Comparison of ENCODE assay signal across 10 cellular contexts in the genomic region with DNA sequence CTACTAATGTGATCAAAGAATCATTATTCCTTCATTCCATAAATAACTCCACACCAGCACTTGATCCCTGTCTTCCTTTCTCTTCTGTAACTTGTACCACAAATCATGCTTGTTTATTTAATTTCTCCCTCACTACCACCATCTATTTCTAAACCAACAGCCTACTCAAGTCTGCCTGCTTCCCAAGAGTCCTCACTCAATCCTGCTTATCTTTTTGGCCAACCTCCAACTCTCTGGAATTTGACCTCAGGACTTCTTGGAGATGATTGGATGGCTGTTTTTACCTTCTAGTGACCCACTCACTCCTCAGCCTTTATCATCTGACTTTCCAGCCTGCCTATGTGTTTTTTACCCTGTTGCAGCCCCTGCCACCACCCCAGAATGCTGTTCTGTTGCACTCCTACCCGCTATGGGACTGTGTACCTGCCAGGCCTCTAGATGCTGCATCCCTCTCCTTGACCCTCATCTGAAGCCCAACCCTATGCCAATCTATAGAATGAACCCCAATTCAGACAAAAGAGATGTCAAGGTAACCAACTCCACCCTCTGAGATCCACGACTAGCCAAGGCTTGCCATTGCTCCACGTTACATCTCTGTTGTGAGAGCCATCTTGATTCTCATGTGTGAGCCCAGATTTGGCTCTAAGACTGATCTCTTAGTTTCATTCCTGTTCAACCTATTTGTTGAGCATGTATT.
DNase-seq lines count a peak whose midpoint lies in the region; ATAC-seq and TF ChIP-seq lines count a peak whose summit lies in the region.
"Had no signal": no experiment of that assay in that cellular context is flagged by ENCODE, and none has a peak within 500 bp of the region (broad histone marks: within the 10 kb centered on the region; RNA-seq: fewer than 3 reads in every experiment).

No MANE protein-coding gene starts in this region.

- peak overlapping the region; percentile 30 for H3K27ac ChIP-seq in colonic mucosa
- peak overlapping the region in 2 of 3 donors; percentile 23 to 26 for H3K27ac ChIP-seq in thyroid gland

- TF ChIP-seq CTCF in colonic mucosa (IDR thresholded peaks at IDR 0.05), result no peak
- TF ChIP-seq CTCF in thyroid gland (IDR thresholded peaks at IDR 0.05), result no peak

- DNase-seq in NCI-H226 (peak; percentile 96), colonic mucosa (peak; percentile 69), kidney tubule cell (ENCODE audit: low spot score) (peak; percentile 85), thyroid gland (no peak)
- no peak for DNase-seq in activated CD4-positive, alpha-beta T cell treated with anti-CD3 and anti-CD28 coated beads for 4 hours
- DNase-seq: NCI-H187 treated with DMSO at 0.1 percent for 48 hours had no signal

- H3K4me1 ChIP-seq in colonic mucosa, result no peaks in the 10 kb centered on the region
- peaks cover 0 to 16% of the 10 kb centered on the region in 2 donors for H3K4me1 ChIP-seq in thyroid gland

- no peak overlapping the region for H3K9ac ChIP-seq in colonic mucosa (ENCODE audit: low read depth in 2 of 2, low read length in 2 of 2)

- ATAC-seq in GM18517 (IDR thresholded peaks at IDR 0.05; ENCODE audit: unreplicated experiment), result no peak
- no peak for ATAC-seq in HG03097 (IDR thresholded peaks at IDR 0.05; ENCODE audit: low FRiP score, unreplicated experiment)
- ATAC-seq: GM23338, SK-N-SH treated with all-trans-retinoic acid at 6 μM for 48 hours had no signal

- TF ChIP-seq POLR2A in thyroid gland (IDR thresholded peaks at IDR 0.05), result no peak

- intact Hi-C loops in colonic mucosa (cut with DNase I) (no loop called here), thyroid gland (cut with DNase I) (loop anchor here (5.0 kb wide), 1 partner anchor 130 kb away; no protein-coding TSS in a partner anchor)

- H3K4me3 ChIP-seq in colonic mucosa, result no peak overlapping the region
- H3K4me3 ChIP-seq in thyroid gland (replicated peaks in 1 of 3), result no peak overlapping the region
- H3K4me3 ChIP-seq: GM23338 had no signal

- H3K36me3 ChIP-seq in colonic mucosa, result no peaks in the 10 kb centered on the region
- H3K36me3 ChIP-seq in thyroid gland, result no peaks in the 10 kb centered on the region

- H3K27me3 ChIP-seq in colonic mucosa (no peaks in the 10 kb centered on the region), thyroid gland (no peaks in the 10 kb centered on the region)

- H3K9me3 ChIP-seq in colonic mucosa (no peaks in the 10 kb centered on the region), thyroid gland (no peaks in the 10 kb centered on the region)

- WGBS in thyroid gland, 2 donors, result 85 to 95% methylated on average over 3 of the region's 3 CpGs

Comparison
In these comparisons a context has a peak if more than half of its experiments do, and no peak if none do; other contexts are left out.
1. DNase-seq: peak in NCI-H226 (single experiment), colonic mucosa (single experiment) and kidney tubule cell (single experiment); none in thyroid gland (0 of 2) and activated CD4-positive, alpha-beta T cell treated with anti-CD3 and anti-CD28 coated beads for 4 hours (0 of 2).